ENCODE assay signal across 10 cellular contexts in genomic region chr17:81814748-81815645, GRCh38. TPM values are rescaled to one million over a fixed set of nuclear protein-coding genes. Genes with fewer than 3 reads are reported as not detected.
DNase-seq lines count a peak whose midpoint lies in the region; ATAC-seq and TF ChIP-seq lines count a peak whose summit lies in the region.
"Had no signal": no experiment of that assay in that cellular context is flagged by ENCODE, and none has a peak within 500 bp of the region (broad histone marks: within the 10 kb centered on the region; RNA-seq: fewer than 3 reads in every experiment).

No MANE protein-coding gene starts in this region.

- H3K4me3 Mint-ChIP-seq in natural killer cell, result no peak overlapping the region
- H3K4me3 Mint-ChIP-seq in CD8-positive, alpha-beta memory T cell, result no peak overlapping the region

- H3K27ac Mint-ChIP-seq in natural killer cell, result no peak overlapping the region
- no peak overlapping the region for H3K27ac Mint-ChIP-seq in CD8-positive, alpha-beta memory T cell

- H3K27me3 ChIP-seq in PC-3 (ENCODE audit: low read length) (no peaks in the 10 kb centered on the region), mucosa of stomach (ENCODE audit: control insufficient read depth, insufficient read depth, low read length) (peaks cover 7% of the 10 kb centered on the region)
- peaks cover 5% of the 10 kb centered on the region for H3K27me3 ChIP-seq in CD8-positive, alpha-beta memory T cell (ENCODE audit: insufficient read depth, low read length, poor library complexity, severe bottlenecking)

- H2AFZ ChIP-seq in PC-3 (ENCODE audit: low read length), result no peak overlapping the region

- H3K4me1 Mint-ChIP-seq in natural killer cell, result no peaks in the 10 kb centered on the region
- no peaks in the 10 kb centered on the region for H3K4me1 Mint-ChIP-seq in CD8-positive, alpha-beta memory T cell

- no peaks in the 10 kb centered on the region for H3K9me2 ChIP-seq in PC-3 (replicated peaks; ENCODE audit: low read length)

- no peak overlapping the region for H3K9ac ChIP-seq in PC-3 (ENCODE audit: low read length)
- peak overlapping the region; percentile 15 for H3K9ac ChIP-seq in mucosa of stomach (ENCODE audit: low read length)

- POLR2A ChIA-PET in PC-3 (lab: Charles Lee; ENCODE audit: unreplicated experiment), result interaction anchor here (0.6 kb wide), 1 partner anchor 76 kb away, joined by 11 read pairs; no protein-coding TSS in a partner anchor
- POLR2A ChIA-PET in CD8-positive, alpha-beta memory T cell (lab: Charles Lee), result no interaction called here

- peaks cover 3 to 7% of the 10 kb centered on the region in 2 donors for H3K27me3 Mint-ChIP-seq in natural killer cell (ENCODE audit: low read depth in 2 of 2)
- peaks cover 0 to 1% of the 10 kb centered on the region in 2 donors for H3K27me3 Mint-ChIP-seq in CD8-positive, alpha-beta memory T cell

- H3K27ac ChIP-seq in PC-3 (ENCODE audit: low read length), result no peak overlapping the region
- H3K27ac ChIP-seq in CD8-positive, alpha-beta memory T cell (ENCODE audit: low read depth, low read length), result no peak overlapping the region
- H3K27ac ChIP-seq: left ventricle myocardium inferior, SJSA1 had no signal

- BruUV-seq in PC-3 (replicated peaks; lab: Mats Ljungman, UMichigan), result no TSS peak

- TF ChIP-seq CTCF in PC-3 (conservative IDR thresholded peaks at IDR 0.05; ENCODE audit: low read depth, low read length), result no peak
- TF ChIP-seq CTCF in natural killer cell (IDR thresholded peaks at IDR 0.05), result no peak

- H3K9me3 Mint-ChIP-seq in natural killer cell, result no peaks in the 10 kb centered on the region
- no peaks in the 10 kb centered on the region for H3K9me3 Mint-ChIP-seq in CD8-positive, alpha-beta memory T cell

- no peak for TF ChIP-seq RAD21 in Ishikawa (IDR thresholded peaks at IDR 0.05; ENCODE audit: low read depth)

- no peaks in the 10 kb centered on the region for H3K36me3 ChIP-seq in PC-3 (ENCODE audit: low read depth, low read length)
- H3K36me3 ChIP-seq in mucosa of stomach (ENCODE audit: control insufficient read depth, insufficient read depth, low read length), result no peaks in the 10 kb centered on the region
- no peaks in the 10 kb centered on the region for H3K36me3 ChIP-seq in CD8-positive, alpha-beta memory T cell (ENCODE audit: insufficient read depth, low read length)
- H3K36me3 ChIP-seq: left ventricle myocardium inferior, SJSA1 had no signal

- H3K4me2 ChIP-seq in PC-3 (ENCODE audit: low read length), result no peak overlapping the region

- H3F3A ChIP-seq in PC-3 (ENCODE audit: low read length, unreplicated experiment), result no peaks in the 10 kb centered on the region

- no peaks in the 10 kb centered on the region for H3K9me3 ChIP-seq in PC-3 (ENCODE audit: low read length)
- H3K9me3 ChIP-seq in mucosa of stomach (ENCODE audit: control insufficient read depth, low read length), result no peaks in the 10 kb centered on the region
- H3K9me3 ChIP-seq in CD8-positive, alpha-beta memory T cell (ENCODE audit: low read length), result no peaks in the 10 kb centered on the region
- H3K9me3 ChIP-seq: left ventricle myocardium inferior, SJSA1 had no signal

- no peaks in the 10 kb centered on the region for H3K36me3 Mint-ChIP-seq in natural killer cell
- no peaks in the 10 kb centered on the region for H3K36me3 Mint-ChIP-seq in CD8-positive, alpha-beta memory T cell

- CTCF ChIA-PET in PC-3 (lab: Charles Lee), result no interaction called here
- CTCF ChIA-PET in CD8-positive, alpha-beta memory T cell (lab: Charles Lee), result no interaction called here

- H4K20me1 ChIP-seq in PC-3 (ENCODE audit: low read length), result no peaks in the 10 kb centered on the region

- no peak for TF ChIP-seq EP300 in Ishikawa (IDR thresholded peaks at IDR 0.05; ENCODE audit: borderline replicate concordance)

- intact Hi-C loops in PC-3 (cut with micrococcal nuclease) (no loop called here), natural killer cell (cut with micrococcal nuclease) (no loop called here)

- H3K4me1 ChIP-seq in PC-3 (ENCODE audit: insufficient read depth, low read length) (peaks cover 10% of the 10 kb centered on the region), mucosa of stomach (ENCODE audit: control insufficient read depth, insufficient read depth, low read length) (peaks cover 16% of the 10 kb centered on the region)
- H3K4me1 ChIP-seq in CD8-positive, alpha-beta memory T cell (ENCODE audit: insufficient read depth, low read length), result no peaks in the 10 kb centered on the region
- H3K4me1 ChIP-seq: left ventricle myocardium inferior had no signal

- no peaks in the 10 kb centered on the region for H3K79me2 ChIP-seq in PC-3 (ENCODE audit: low read length)

- peak; percentile 36 for ATAC-seq in PC-3
- no peak for ATAC-seq in natural killer cell

- DNase-seq in PC-3 (no peak), natural killer cell (no peak), KG1 (lab: John Stamatoyannopoulos, UW) (no peak)
- DNase-seq in CD8-positive, alpha-beta memory T cell, result no peak
- DNase-seq: DND-41, left ventricle myocardium inferior, posterior cingulate gyrus had no signal

- no peak overlapping the region for H3K4me3 ChIP-seq in PC-3 (ENCODE audit: low read length)
- no peak overlapping the region for H3K4me3 ChIP-seq in mucosa of stomach (ENCODE audit: low read length)
- no peak overlapping the region for H3K4me3 ChIP-seq in CD8-positive, alpha-beta memory T cell (ENCODE audit: low read length)
- H3K4me3 ChIP-seq: left ventricle myocardium inferior, SJSA1 had no signal

TF ChIP-seq in Ishikawa, 13 proteins besides CTCF, POLR2A, EP300 and RAD21:
- TF ChIP-seq USF1 (IDR thresholded peaks at IDR 0.05), result peak; percentile 35; the same call in 1 of the 2 replicates
- TF ChIP-seq MAX (IDR thresholded peaks at IDR 0.05), result no peak; the same call in 1 of the 2 replicates

RNA-seq across cellular contexts. Expression of gene GCGR, which starts 11.0 kb away (rescaled TPM):
- total RNA-seq in PC-3 (2014; rRNA removed) (0.11 TPM in 1 of 2 replicates, not detected in the other), natural killer cell (not detected)
- total RNA-seq in CD8-positive, alpha-beta memory T cell, result not detected
- polyA plus RNA-seq in CD8-positive, alpha-beta memory T cell, result not detected
- total RNA-seq: left ventricle myocardium inferior, SJSA1 had no signal

RNA-seq across cellular contexts. Expression of gene MCRIP1, which starts 18.1 kb away (rescaled TPM):
- total RNA-seq in PC-3 (2014; rRNA removed) (73.4 and 90.9 TPM in 2 replicates), natural killer cell (10 to 100 TPM; 81.1 to 95.5 (median 84.2) TPM)
- 10 to 100 TPM; 56.1 to 57.0 TPM for total RNA-seq in CD8-positive, alpha-beta memory T cell
- polyA plus RNA-seq in CD8-positive, alpha-beta memory T cell, result 76.1 TPM

RNA-seq across cellular contexts. Expression of gene PPP1R27, which starts 19.9 kb away (rescaled TPM):
- total RNA-seq in PC-3 (2014; rRNA removed) (not detected in 2 replicates), natural killer cell (not detected)
- total RNA-seq in CD8-positive, alpha-beta memory T cell, result not detected
- not detected for polyA plus RNA-seq in CD8-positive, alpha-beta memory T cell
- total RNA-seq: SJSA1 had no signal

RNA-seq across cellular contexts. Expression of gene P4HB, which starts 45.3 kb away (rescaled TPM):
- 969 and 1,089 TPM in 2 replicates for total RNA-seq in PC-3 (2014; rRNA removed)
- 100 to 1,000 TPM; 334 to 468 (median 386) TPM for total RNA-seq in natural killer cell
- total RNA-seq in CD8-positive, alpha-beta memory T cell, result 100 to 1,000 TPM; 463 to 482 TPM
- polyA plus RNA-seq in CD8-positive, alpha-beta memory T cell, result 342 TPM

RNA-seq across cellular contexts. Expression of gene ARHGDIA, which starts 56.1 kb away (rescaled TPM):
- total RNA-seq in PC-3 (2014; rRNA removed), result 201 and 261 TPM in 2 replicates
- total RNA-seq in natural killer cell, result 100 to 1,000 TPM; 600 to 824 (median 689) TPM
- total RNA-seq in CD8-positive, alpha-beta memory T cell, result 100 to 1,000 TPM; 662 to 677 TPM
- 237 TPM for polyA plus RNA-seq in CD8-positive, alpha-beta memory T cell
